18 cellular contexts compared by ENCODE assay signal in genomic region chrX:48908600-48908999, GRCh38.
"Had no signal": no experiment of that assay in that cellular context is flagged by ENCODE, and none has a peak within 500 bp of the region (broad histone marks: within the 10 kb centered on the region; RNA-seq: fewer than 3 reads in every experiment).

No MANE protein-coding gene starts in this region.

- H3K36me3 ChIP-seq: colonic mucosa, ovary had no signal

- ATAC-seq: sciatic nerve had no signal

- H3K4me1 ChIP-seq: colonic mucosa, testis had no signal

- H3K4me3 Mint-ChIP-seq: activated B cell treated with CpG ODN at 0.5 μM for 24 hours; activated naive CD4-positive, alpha-beta T cell treated with anti-CD3 and anti-CD28 coated beads for 36 hours; activated T-helper 1 cell treated with anti-CD3 and anti-CD28 coated beads, Interleukin-12 subunit alpha, Interleukin-12 subunit beta, Interleukin-2, Interleukin-4 antibody, amounts not matched to agents 30 ng/mL and 10 ng/mL and 1 ng/mL, durations not matched to agents 14 hours and 24 hours and 36 hours; T-helper 2 cell treated with Interferon-gamma antibody and Interleukin-4, amounts not matched to agents 5 μg/mL and 100 μg/mL, for 36 hours had no signal

- H3K27ac Mint-ChIP-seq: activated B cell treated with CpG ODN at 0.5 μM for 24 hours; activated naive CD4-positive, alpha-beta T cell treated with anti-CD3 and anti-CD28 coated beads for 36 hours; activated T-helper 1 cell treated with anti-CD3 and anti-CD28 coated beads, Interleukin-12 subunit alpha, Interleukin-12 subunit beta, Interleukin-2, Interleukin-4 antibody, amounts not matched to agents 30 ng/mL and 10 ng/mL and 1 ng/mL, durations not matched to agents 14 hours and 24 hours and 36 hours; T-helper 2 cell treated with Interferon-gamma antibody and Interleukin-4, amounts not matched to agents 5 μg/mL and 100 μg/mL, for 36 hours had no signal

- H3K4me3 ChIP-seq: adrenal gland, colonic mucosa, ovary, stomach, testis had no signal

- H3K9me3 ChIP-seq: adrenal gland, colonic mucosa, ovary, testis had no signal

- H3K27me3 Mint-ChIP-seq: activated B cell treated with CpG ODN at 0.5 μM for 24 hours had no signal

- H3K27ac ChIP-seq: adrenal gland, colonic mucosa, ovary, stomach, testis had no signal

- DNase-seq: activated B cell treated with CpG ODN at 0.5 μM for 24 hours; activated CD4-positive, alpha-beta T cell treated with anti-CD3 and anti-CD28 coated beads for 48 hours; activated CD8-positive, alpha-beta memory T cell treated with anti-CD3 and anti-CD28 coated beads, Interleukin-2, amount 50 U/mL, for 48 hours; activated naive CD4-positive, alpha-beta T cell treated with anti-CD3 and anti-CD28 coated beads for 36 hours; adrenal gland; caudate nucleus; colonic mucosa; foreskin fibroblast; glutamatergic neuron; hypothalamus; kidney glomerular epithelial cell; ovary; stomach; SW 1271; testis had no signal

- H3K9me3 Mint-ChIP-seq: activated B cell treated with CpG ODN at 0.5 μM for 24 hours; activated naive CD4-positive, alpha-beta T cell treated with anti-CD3 and anti-CD28 coated beads for 36 hours; activated T-helper 1 cell treated with anti-CD3 and anti-CD28 coated beads, Interleukin-12 subunit alpha, Interleukin-12 subunit beta, Interleukin-2, Interleukin-4 antibody, amounts not matched to agents 30 ng/mL and 10 ng/mL and 1 ng/mL, durations not matched to agents 14 hours and 24 hours and 36 hours; T-helper 2 cell treated with Interferon-gamma antibody and Interleukin-4, amounts not matched to agents 5 μg/mL and 100 μg/mL, for 36 hours had no signal

- H3K27me3 ChIP-seq: adrenal gland, colonic mucosa, ovary, stomach, testis had no signal
